Comparison of ENCODE assay signal across 14 cellular contexts in the genomic region with DNA sequence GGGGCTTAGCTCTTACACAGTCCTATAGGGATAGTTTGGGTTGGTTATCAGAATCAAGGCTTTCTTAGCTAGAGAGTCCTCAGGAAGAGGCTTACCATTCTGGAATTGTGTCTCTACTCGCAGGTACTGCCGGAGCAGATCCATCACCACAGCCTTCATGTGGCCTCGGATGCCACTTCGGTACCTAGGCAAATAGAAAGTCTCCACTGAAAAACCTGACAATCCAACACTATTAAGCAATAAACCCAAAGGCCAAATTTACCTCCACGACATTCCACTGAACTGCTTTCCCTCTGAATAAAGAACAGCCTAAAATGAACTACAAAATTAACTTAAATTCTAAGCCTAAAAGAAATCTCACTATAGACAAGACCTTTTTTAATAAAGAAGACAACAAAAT.
DNase-seq lines count a peak whose midpoint lies in the region; ATAC-seq and TF ChIP-seq lines count a peak whose summit lies in the region.
"Had no signal": no experiment of that assay in that cellular context is flagged by ENCODE, and none has a peak within 500 bp of the region (broad histone marks: within the 10 kb centered on the region; RNA-seq: fewer than 3 reads in every experiment).

No MANE protein-coding gene starts in this region.

- H3K4me3 Mint-ChIP-seq in activated T-helper 17 cell treated with anti-CD3 and anti-CD28 coated beads, Interleukin-2, amount 50 U/mL, for 72 hours, result no peak overlapping the region
- H3K4me3 Mint-ChIP-seq: CD4-positive, alpha-beta T cell had no signal

- H3K27ac Mint-ChIP-seq in activated T-helper 17 cell treated with anti-CD3 and anti-CD28 coated beads, Interleukin-2, amount 50 U/mL, for 72 hours, result peak overlapping the region; percentile 25
- H3K27ac Mint-ChIP-seq: CD4-positive, alpha-beta T cell had no signal

- H3K27ac ChIP-seq in cardiac muscle cell, result peak overlapping the region; percentile 27
- H3K27ac ChIP-seq in right lobe of liver, result peak overlapping the region in 1 of 3 donors; percentile 42
- H3K27ac ChIP-seq in spleen, result no peak overlapping the region
- H3K27ac ChIP-seq: GM23248 had no signal

- no peaks in the 10 kb centered on the region for H3K27me3 Mint-ChIP-seq in activated T-helper 17 cell treated with anti-CD3 and anti-CD28 coated beads, Interleukin-2, amount 50 U/mL, for 72 hours
- H3K27me3 Mint-ChIP-seq: CD4-positive, alpha-beta T cell had no signal

- TF ChIP-seq CTCF in cardiac muscle cell (IDR thresholded peaks at IDR 0.05; ENCODE audit: low read depth, low read length) (no peak), right lobe of liver (IDR thresholded peaks at IDR 0.05) (no peak), spleen (IDR thresholded peaks at IDR 0.05 in 8 of 11, conservative IDR thresholded peaks at IDR 0.05 in 3 of 11) (no peak)

- H3K4me1 ChIP-seq in cardiac muscle cell (ENCODE audit: low read depth), result no peaks in the 10 kb centered on the region
- H3K4me1 ChIP-seq in right lobe of liver, result peaks cover 0 to 27% (median 6%) of the 10 kb centered on the region in 4 donors
- H3K4me1 ChIP-seq in spleen, result no peaks in the 10 kb centered on the region

- intact Hi-C loops in left cardiac atrium (cut with DNase I) (no loop called here), right lobe of liver (cut with DNase I) (no loop called here), spleen (cut with DNase I; ENCODE audit: low total_unique reads) (no loop called here)

- TF ChIP-seq POLR2A in right lobe of liver (IDR thresholded peaks at IDR 0.05) (no peak), spleen (IDR thresholded peaks at IDR 0.05) (no peak)

- H3K36me3 ChIP-seq in cardiac muscle cell (peaks cover 42% of the 10 kb centered on the region), right lobe of liver (peaks cover 0 to 41% (median 11%) of the 10 kb centered on the region in 4 donors), spleen (peaks cover 0 to 95% (median 34%) of the 10 kb centered on the region in 6 donors)

- WGBS in right lobe of liver (ENCODE audit: insufficient coverage, low coverage, low lambda C conversion rate, missing lambda C conversion rate), result 32% methylated on average over 5 of the region's 5 CpGs
- WGBS in spleen, 5 donors, result 91 to 98% (median 96%) methylated on average over 5 of the region's 5 CpGs

- no peak for ATAC-seq in left cardiac atrium
- ATAC-seq in activated T-helper 17 cell treated with anti-CD3 and anti-CD28 coated beads, Interleukin-2, amount 50 U/mL, for 72 hours (replicated peaks), result no peak
- ATAC-seq in right lobe of liver, result peak; percentile 78 to 90 (median 82)
- ATAC-seq: GM12878, HCT116 had no signal

- no peaks in the 10 kb centered on the region for H3K9me3 Mint-ChIP-seq in activated T-helper 17 cell treated with anti-CD3 and anti-CD28 coated beads, Interleukin-2, amount 50 U/mL, for 72 hours
- H3K9me3 Mint-ChIP-seq: CD4-positive, alpha-beta T cell had no signal

- H3K36me3 Mint-ChIP-seq in activated T-helper 17 cell treated with anti-CD3 and anti-CD28 coated beads, Interleukin-2, amount 50 U/mL, for 72 hours (ENCODE audit: low read depth), result peaks cover 94% of the 10 kb centered on the region

- H3K4me3 ChIP-seq in cardiac muscle cell (no peak overlapping the region), right lobe of liver (no peak overlapping the region), spleen (no peak overlapping the region)
- H3K4me3 ChIP-seq: GM12878, GM23248 had no signal

- H3K9me3 ChIP-seq in cardiac muscle cell (ENCODE audit: low read depth) (no peaks in the 10 kb centered on the region), right lobe of liver (peaks cover 0 to 2% (median 0%) of the 10 kb centered on the region in 4 donors), spleen (no peaks in the 10 kb centered on the region)

- H3K4me1 Mint-ChIP-seq in activated T-helper 17 cell treated with anti-CD3 and anti-CD28 coated beads, Interleukin-2, amount 50 U/mL, for 72 hours, result no peaks in the 10 kb centered on the region

- no peak for DNase-seq in cardiac muscle cell (ENCODE audit: low read depth in 1 of 2, low spot score in 1 of 2)
- no peak for DNase-seq in left cardiac atrium
- DNase-seq in right lobe of liver, result no peak
- DNase-seq in SW480 (ENCODE audit: low spot score), result no peak
- DNase-seq in stimulated activated CD4-positive, alpha-beta T cell treated with anti-CD3 and anti-CD28 coated beads, Interleukin-2, amount 100 ng/mL, for 48 hours, result no peak
- no peak for DNase-seq in spleen
- DNase-seq: 8988T; C1 segment of cervical spinal cord; CD4-positive, alpha-beta T cell; DMS79 had no signal

- no peaks in the 10 kb centered on the region for H3K27me3 ChIP-seq in cardiac muscle cell
- no peaks in the 10 kb centered on the region for H3K27me3 ChIP-seq in right lobe of liver
- no peaks in the 10 kb centered on the region for H3K27me3 ChIP-seq in spleen (replicated peaks in 1 of 7)

Comparison
In these comparisons a context has a peak if more than half of its experiments do, and no peak if none do; other contexts are left out.
1. ATAC-seq: peak in right lobe of liver (4 of 4); none in left cardiac atrium (0 of 2) and activated T-helper 17 cell treated with anti-CD3 and anti-CD28 coated beads, Interleukin-2, amount 50 U/mL, for 72 hours (single experiment).